In genomic region chr2:172751564-172751963, GRCh38 we compare ENCODE assay signal across 8 cellular contexts. TPM values are rescaled to one million over a fixed set of nuclear protein-coding genes. Genes with fewer than 3 reads are reported as not detected.
"Had no signal": no experiment of that assay in that cellular context is flagged by ENCODE, and none has a peak within 500 bp of the region (broad histone marks: within the 10 kb centered on the region; RNA-seq: fewer than 3 reads in every experiment).

No MANE protein-coding gene starts in this region.

- H3K36me3 Mint-ChIP-seq: IgD-negative memory B cell had no signal

- H3K27ac Mint-ChIP-seq: GM23338, H9 had no signal

- H3K4me3 Mint-ChIP-seq: GM23338, H9, IgD-negative memory B cell had no signal

- H3K4me1 Mint-ChIP-seq: GM23338 had no signal

- DNase-seq: H9, HCEC 1CT had no signal

- FAIRE-seq: H1, H54, HTR-8/SVneo had no signal

- ATAC-seq: GM23338 had no signal

- H2AFZ ChIP-seq: GM23338 had no signal

- H3K4me3 ChIP-seq: GM23338 had no signal

- H3K4me2 ChIP-seq: GM23338 had no signal

RNA-seq across cellular contexts. Expression of gene RAPGEF4, which starts 15.9 kb away (rescaled TPM):
- total RNA-seq: HT-29 had no signal
- polyA plus RNA-seq: IgD-negative memory B cell had no signal
